In the genomic region with DNA sequence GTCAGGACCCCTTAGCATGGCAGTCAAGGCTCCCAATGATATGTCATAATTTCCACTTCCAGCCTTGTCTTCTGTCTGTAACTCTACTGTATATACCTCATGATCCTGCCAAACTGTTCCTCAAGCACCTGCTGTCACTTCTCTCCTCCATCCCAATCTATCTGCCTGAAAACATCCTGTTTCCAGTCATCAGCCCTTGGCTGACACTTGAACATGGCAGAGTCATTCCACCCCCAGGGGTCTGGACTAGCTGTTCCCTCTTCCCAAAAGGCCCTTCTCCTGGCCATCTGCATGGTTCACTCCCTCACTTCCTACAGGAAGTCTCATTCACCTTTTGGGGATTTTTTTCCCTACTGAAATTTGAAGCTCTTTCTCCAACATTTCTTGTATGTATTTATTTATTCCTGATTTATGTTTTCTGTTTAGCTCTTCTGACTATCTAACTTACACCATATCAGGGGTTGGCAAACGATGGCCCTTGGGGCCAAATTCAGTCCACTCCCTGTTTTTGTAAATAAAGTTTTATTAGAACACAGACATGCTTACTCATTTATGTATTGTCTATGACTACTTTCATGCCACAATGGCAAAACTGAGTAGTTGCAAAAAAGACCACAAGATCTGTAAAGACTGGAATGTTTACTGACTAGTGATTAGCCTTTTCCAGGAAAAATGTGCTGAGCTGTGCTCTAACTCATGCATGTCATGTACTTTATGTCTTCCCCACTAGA, we compare ENCODE assay signal across 1 cellular context.
TF ChIP-seq lines count a peak whose summit lies in the region.

No MANE protein-coding gene starts in this region.

TF ChIP-seq in K562, 482 proteins besides CTCF, POLR2A, EP300 and RAD21:
- TF ChIP-seq, protein P1, sequence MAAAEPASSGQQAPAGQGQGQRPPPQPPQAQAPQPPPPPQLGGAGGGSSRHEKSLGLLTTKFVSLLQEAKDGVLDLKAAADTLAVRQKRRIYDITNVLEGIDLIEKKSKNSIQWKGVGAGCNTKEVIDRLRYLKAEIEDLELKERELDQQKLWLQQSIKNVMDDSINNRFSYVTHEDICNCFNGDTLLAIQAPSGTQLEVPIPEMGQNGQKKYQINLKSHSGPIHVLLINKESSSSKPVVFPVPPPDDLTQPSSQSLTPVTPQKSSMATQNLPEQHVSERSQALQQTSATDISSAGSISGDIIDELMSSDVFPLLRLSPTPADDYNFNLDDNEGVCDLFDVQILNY (CRISPR knock-in tag; IDR thresholded peaks at IDR 0.05) = no peak
- TF ChIP-seq, protein P2, sequence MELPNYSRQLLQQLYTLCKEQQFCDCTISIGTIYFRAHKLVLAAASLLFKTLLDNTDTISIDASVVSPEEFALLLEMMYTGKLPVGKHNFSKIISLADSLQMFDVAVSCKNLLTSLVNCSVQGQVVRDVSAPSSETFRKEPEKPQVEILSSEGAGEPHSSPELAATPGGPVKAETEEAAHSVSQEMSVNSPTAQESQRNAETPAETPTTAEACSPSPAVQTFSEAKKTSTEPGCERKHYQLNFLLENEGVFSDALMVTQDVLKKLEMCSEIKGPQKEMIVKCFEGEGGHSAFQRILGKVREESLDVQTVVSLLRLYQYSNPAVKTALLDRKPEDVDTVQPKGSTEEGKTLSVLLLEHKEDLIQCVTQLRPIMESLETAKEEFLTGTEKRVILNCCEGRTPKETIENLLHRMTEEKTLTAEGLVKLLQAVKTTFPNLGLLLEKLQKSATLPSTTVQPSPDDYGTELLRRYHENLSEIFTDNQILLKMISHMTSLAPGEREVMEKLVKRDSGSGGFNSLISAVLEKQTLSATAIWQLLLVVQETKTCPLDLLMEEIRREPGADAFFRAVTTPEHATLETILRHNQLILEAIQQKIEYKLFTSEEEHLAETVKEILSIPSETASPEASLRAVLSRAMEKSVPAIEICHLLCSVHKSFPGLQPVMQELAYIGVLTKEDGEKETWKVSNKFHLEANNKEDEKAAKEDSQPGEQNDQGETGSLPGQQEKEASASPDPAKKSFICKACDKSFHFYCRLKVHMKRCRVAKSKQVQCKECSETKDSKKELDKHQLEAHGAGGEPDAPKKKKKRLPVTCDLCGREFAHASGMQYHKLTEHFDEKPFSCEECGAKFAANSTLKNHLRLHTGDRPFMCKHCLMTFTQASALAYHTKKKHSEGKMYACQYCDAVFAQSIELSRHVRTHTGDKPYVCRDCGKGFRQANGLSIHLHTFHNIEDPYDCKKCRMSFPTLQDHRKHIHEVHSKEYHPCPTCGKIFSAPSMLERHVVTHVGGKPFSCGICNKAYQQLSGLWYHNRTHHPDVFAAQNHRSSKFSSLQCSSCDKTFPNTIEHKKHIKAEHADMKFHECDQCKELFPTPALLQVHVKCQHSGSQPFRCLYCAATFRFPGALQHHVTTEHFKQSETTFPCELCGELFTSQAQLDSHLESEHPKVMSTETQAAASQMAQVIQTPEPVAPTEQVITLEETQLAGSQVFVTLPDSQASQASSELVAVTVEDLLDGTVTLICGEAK (IDR thresholded peaks at IDR 0.05) = peak; percentile 81
- TF ChIP-seq, protein P2 (CRISPR knock-in tag; IDR thresholded peaks at IDR 0.05) = no peak
- no peak for TF ChIP-seq ZNF444 (CRISPR knock-in tag; IDR thresholded peaks at IDR 0.05)
